9 cellular contexts compared by ENCODE assay signal in genomic region chr20:35446356-35447078, GRCh38. TPM values are rescaled to one million over a fixed set of nuclear protein-coding genes. Genes with fewer than 3 reads are reported as not detected.
DNase-seq lines count a peak whose midpoint lies in the region; ATAC-seq and TF ChIP-seq lines count a peak whose summit lies in the region.
"Had no signal": no experiment of that assay in that cellular context is flagged by ENCODE, and none has a peak within 500 bp of the region (broad histone marks: within the 10 kb centered on the region; RNA-seq: fewer than 3 reads in every experiment).

No MANE protein-coding gene starts in this region.

- intact Hi-C loops in left cardiac atrium (cut with DNase I): no loop called here

- TF ChIP-seq RAD21 in SK-N-SH (IDR thresholded peaks at IDR 0.05; ENCODE audit: low read length): no peak

- TF ChIP-seq CTCF in SK-N-SH (IDR thresholded peaks at IDR 0.05) (no peak), WTC11 (IDR thresholded peaks at IDR 0.05) (no peak)

- no peaks in the 10 kb centered on the region for H3K36me3 ChIP-seq in SK-N-SH (replicated peaks in 1 of 2; ENCODE audit: control insufficient read depth in 1 of 2, insufficient read depth in 2 of 2, low read length in 1 of 2)
- H3K36me3 ChIP-seq: SJSA1 had no signal

- H3K4me3 Mint-ChIP-seq in WTC11: peak overlapping the region; percentile 80
- peak overlapping the region; percentile 68 to 75 for H3K4me3 Mint-ChIP-seq in stimulated activated naive B cell treated with anti-CD40 and anti-IgM and Interleukin-4, amounts not matched to agents 10 μg/mL and 1 μg/mL and 100 μg/mL, for 72 hours

- H3K27me3 ChIP-seq in SK-N-SH (ENCODE audit: insufficient read depth): no peaks in the 10 kb centered on the region
- H3K27me3 ChIP-seq: SJSA1 had no signal

- no peaks in the 10 kb centered on the region for H3K27me3 Mint-ChIP-seq in WTC11 (ENCODE audit: low read depth)
- peaks cover 0 to 5% of the 10 kb centered on the region in 2 donors for H3K27me3 Mint-ChIP-seq in stimulated activated naive B cell treated with anti-CD40 and anti-IgM and Interleukin-4, amounts not matched to agents 10 μg/mL and 1 μg/mL and 100 μg/mL, for 72 hours

- 82% methylated on average over 11 of the region's 11 CpGs for WGBS in SK-N-SH (ENCODE audit: low lambda C conversion rate)

- ATAC-seq in SK-N-SH treated with all-trans-retinoic acid at 6 μM for 48 hours (no peak), WTC11 (peak; percentile 61), left cardiac atrium (peak; percentile 30 to 37), GM21515 (IDR thresholded peaks at IDR 0.05; ENCODE audit: unreplicated experiment) (no peak)
- ATAC-seq in stimulated activated naive B cell treated with anti-CD40 and anti-IgM and Interleukin-4, amounts not matched to agents 10 μg/mL and 1 μg/mL and 100 μg/mL, for 72 hours (replicated peaks): peak; percentile 27 to 36

- POLR2A ChIA-PET in SK-N-SH (lab: Yijun Ruan, JAX) (interaction anchor here (0.9 to 1.1 kb wide), 2 partner anchors 33 to 163 kb away, joined by 3 read pairs; no protein-coding TSS in a partner anchor), WTC11 (lab: Charles Lee) (interaction anchor here (1.0 kb wide), 1 partner anchor 8 kb away, joined by 3 read pairs; no protein-coding TSS in a partner anchor)

- H3K4me2 ChIP-seq in SK-N-SH: 0 out of 2 replicates have a peak overlapping the region, but pooled peaks have one; percentile 58

- H3K27ac Mint-ChIP-seq in WTC11: peak overlapping the region; percentile 53; the same call in 1 of the 2 replicates
- H3K27ac Mint-ChIP-seq in stimulated activated naive B cell treated with anti-CD40 and anti-IgM and Interleukin-4, amounts not matched to agents 10 μg/mL and 1 μg/mL and 100 μg/mL, for 72 hours: peak overlapping the region; percentile 51

- peaks cover 16% of the 10 kb centered on the region for H3F3A ChIP-seq in SK-N-SH (replicated peaks; ENCODE audit: insufficient read depth)

- H3K9me2 ChIP-seq in SK-N-SH: no peaks in the 10 kb centered on the region

- H3K4me1 Mint-ChIP-seq in WTC11: peaks cover 12% of the 10 kb centered on the region
- peaks cover 0 to 2% of the 10 kb centered on the region in 2 donors for H3K4me1 Mint-ChIP-seq in stimulated activated naive B cell treated with anti-CD40 and anti-IgM and Interleukin-4, amounts not matched to agents 10 μg/mL and 1 μg/mL and 100 μg/mL, for 72 hours

- H3K9me3 Mint-ChIP-seq in WTC11: no peaks in the 10 kb centered on the region
- H3K9me3 Mint-ChIP-seq in stimulated activated naive B cell treated with anti-CD40 and anti-IgM and Interleukin-4, amounts not matched to agents 10 μg/mL and 1 μg/mL and 100 μg/mL, for 72 hours: no peaks in the 10 kb centered on the region

- H3K4me3 ChIP-seq in SK-N-SH (ENCODE audit: low read depth in 2 of 2, low read length in 1 of 2): no peak overlapping the region

- H3K79me2 ChIP-seq in SK-N-SH (ENCODE audit: insufficient read depth): no peaks in the 10 kb centered on the region

- peaks cover 4 to 11% of the 10 kb centered on the region in 2 experiments; a peak in 3 of 4 replicates for H3K4me1 ChIP-seq in SK-N-SH (ENCODE audit: control insufficient read depth in 1 of 2, insufficient read depth in 2 of 2, low read depth in 1 of 2, low read length in 1 of 2)

- H4K20me1 ChIP-seq in SK-N-SH (ENCODE audit: insufficient read depth): no peaks in the 10 kb centered on the region

- no peaks in the 10 kb centered on the region for H3K9me3 ChIP-seq in SK-N-SH
- H3K9me3 ChIP-seq: SJSA1 had no signal

- TF ChIP-seq EP300 in SK-N-SH (IDR thresholded peaks at IDR 0.05; ENCODE audit: borderline replicate concordance in 1 of 2, low read depth in 1 of 2, low read length in 1 of 2): no peak

- no peak overlapping the region for H2AFZ ChIP-seq in SK-N-SH (ENCODE audit: low read depth)

- H3K36me3 Mint-ChIP-seq in WTC11: no peaks in the 10 kb centered on the region
- H3K36me3 Mint-ChIP-seq in stimulated activated naive B cell treated with anti-CD40 and anti-IgM and Interleukin-4, amounts not matched to agents 10 μg/mL and 1 μg/mL and 100 μg/mL, for 72 hours: no peaks in the 10 kb centered on the region

- H3K9ac ChIP-seq in SK-N-SH: no peak overlapping the region

- CTCF ChIA-PET in SK-N-SH (lab: Yijun Ruan, JAX) (interaction anchor here (0.7 to 17.1 kb wide), 15 partner anchors 8 to 627 kb away, joined by 3 to 323 read pairs (median 5); partner anchors contain the start of genes CEP250 and GDF5), WTC11 (lab: Charles Lee) (interaction anchor here (0.6 to 4.0 kb wide), 24 partner anchors 8 to 996 kb away, joined by 3 to 36 read pairs (median 4); partner anchors contain the start of genes CEP250 and EDEM2)

- no peak for DNase-seq in SK-N-SH
- DNase-seq in WTC11 (ENCODE audit: low spot score): no peak
- DNase-seq in left cardiac atrium: no peak
- no peak for DNase-seq in stimulated activated naive B cell treated with anti-CD40 and anti-IgM and Interleukin-4, amounts not matched to agents 10 μg/mL and 1 μg/mL and 100 μg/mL, for 72 hours
- no peak for DNase-seq in stimulated activated naive CD4-positive, alpha-beta T cell (lab: John Stamatoyannopoulos, UW)
- no peak for DNase-seq in GDM1 (lab: John Stamatoyannopoulos, UW)

- no peak overlapping the region for H3K27ac ChIP-seq in SK-N-SH (ENCODE audit: low read depth in 2 of 2, low read length in 1 of 2)
- H3K27ac ChIP-seq: SJSA1 had no signal

TF ChIP-seq in SK-N-SH, 30 proteins besides CTCF, POLR2A, EP300 and RAD21 (continues in another document):
- TF ChIP-seq ELF1 (IDR thresholded peaks at IDR 0.05) (no peak), RCOR1 (IDR thresholded peaks at IDR 0.05; ENCODE audit: low read length) (no peak), ZBTB33 (IDR thresholded peaks at IDR 0.05; ENCODE audit: borderline replicate concordance, low read depth) (no peak)

TF ChIP-seq in SK-N-SH treated with all-trans-retinoic acid at 6 μM for 48 hours, 23 proteins besides CTCF, POLR2A, EP300 and RAD21 (continues in another document):
- TF ChIP-seq POU6F1 (CRISPR knock-in tag; IDR thresholded peaks at IDR 0.05; ENCODE audit: borderline replicate concordance, low read depth) (no peak), BACH2 (CRISPR knock-in tag; IDR thresholded peaks at IDR 0.05; ENCODE audit: borderline replicate concordance) (no peak), ZNF8 (CRISPR knock-in tag; IDR thresholded peaks at IDR 0.05) (no peak), PPARA (CRISPR knock-in tag; IDR thresholded peaks at IDR 0.05; ENCODE audit: borderline replicate concordance) (no peak), GLIS3 (CRISPR knock-in tag; IDR thresholded peaks at IDR 0.05) (no peak), OSR1 (CRISPR knock-in tag; IDR thresholded peaks at IDR 0.05) (no peak), ZNF565 (CRISPR knock-in tag; conservative IDR thresholded peaks at IDR 0.05; ENCODE audit: low read depth) (no peak)

TF ChIP-seq in WTC11, 78 proteins besides CTCF, POLR2A, EP300 and RAD21 (continues in another document):
- no peak for TF ChIP-seq SMAD4 (CRISPR knock-in tag; IDR thresholded peaks at IDR 0.05)
- no peak for TF ChIP-seq ATF6 (CRISPR knock-in tag; IDR thresholded peaks at IDR 0.05)
- no peak for TF ChIP-seq IRF2 (CRISPR knock-in tag; IDR thresholded peaks at IDR 0.05; ENCODE audit: borderline replicate concordance, low read depth)
- no peak for TF ChIP-seq AR (CRISPR knock-in tag; IDR thresholded peaks at IDR 0.05)

RNA-seq across cellular contexts. Expression of gene GDF5, which starts 8.5 kb away (rescaled TPM):
- 1.2 and 1.3 TPM in 2 replicates for polyA plus RNA-seq in SK-N-SH (2012; rRNA removed)
- 0.62 and 0.83 TPM in 2 replicates for polyA plus RNA-seq in SK-N-SH (2012; cell fraction: cytosol; rRNA removed)
- polyA plus RNA-seq in SK-N-SH (2012; cell fraction: nucleus; rRNA removed): 0.87 and 0.99 TPM in 2 replicates
- 0.07 TPM in 1 of 3 replicates, not detected in the others for total RNA-seq in WTC11 (2021)
- 1 to 10 TPM in 1 of 2 donors, under 1 TPM in 1; 0.56 to 1.3 TPM for total RNA-seq in left cardiac atrium
- total RNA-seq: SJSA1 had no signal

RNA-seq across cellular contexts. Expression of gene CEP250, which starts 8.9 kb away (rescaled TPM):
- polyA plus RNA-seq in SK-N-SH (2012; rRNA removed): 13.3 and 14.6 TPM in 2 replicates
- 11.8 and 12.4 TPM in 2 replicates for polyA plus RNA-seq in SK-N-SH (2012; cell fraction: cytosol; rRNA removed)
- polyA plus RNA-seq in SK-N-SH (2012; cell fraction: nucleus; rRNA removed): 31.9 and 42.2 TPM in 2 replicates
- total RNA-seq in WTC11 (2021) (63.1 to 66.9 TPM (median 65.8 TPM) in 3 replicates), left cardiac atrium (10 to 100 TPM; 11.1 to 17.3 TPM)

RNA-seq across cellular contexts. Expression of gene UQCC1, which starts 34.7 kb away (rescaled TPM):
- 41.5 and 55.7 TPM in 2 replicates for polyA plus RNA-seq in SK-N-SH (2012; rRNA removed)
- polyA plus RNA-seq in SK-N-SH (2012; cell fraction: cytosol; rRNA removed): 29.6 and 32.6 TPM in 2 replicates
- 121 and 191 TPM in 2 replicates for polyA plus RNA-seq in SK-N-SH (2012; cell fraction: nucleus; rRNA removed)
- total RNA-seq in WTC11 (2021) (73.5 to 76.8 TPM (median 75.9 TPM) in 3 replicates), left cardiac atrium (10 to 100 TPM; 77.5 to 94.6 TPM)

Comparison
In these comparisons a context has a peak if more than half of its experiments do, and no peak if none do; other contexts are left out.
1. ATAC-seq: peak in WTC11 (single experiment), left cardiac atrium (2 of 2) and stimulated activated naive B cell treated with anti-CD40 and anti-IgM and Interleukin-4, amounts not matched to agents 10 μg/mL and 1 μg/mL and 100 μg/mL, for 72 hours (2 of 2); none in SK-N-SH treated with all-trans-retinoic acid at 6 μM for 48 hours (single experiment) and GM21515 (single experiment).